Comparison of ENCODE assay signal across 15 cellular contexts in the genomic region with DNA sequence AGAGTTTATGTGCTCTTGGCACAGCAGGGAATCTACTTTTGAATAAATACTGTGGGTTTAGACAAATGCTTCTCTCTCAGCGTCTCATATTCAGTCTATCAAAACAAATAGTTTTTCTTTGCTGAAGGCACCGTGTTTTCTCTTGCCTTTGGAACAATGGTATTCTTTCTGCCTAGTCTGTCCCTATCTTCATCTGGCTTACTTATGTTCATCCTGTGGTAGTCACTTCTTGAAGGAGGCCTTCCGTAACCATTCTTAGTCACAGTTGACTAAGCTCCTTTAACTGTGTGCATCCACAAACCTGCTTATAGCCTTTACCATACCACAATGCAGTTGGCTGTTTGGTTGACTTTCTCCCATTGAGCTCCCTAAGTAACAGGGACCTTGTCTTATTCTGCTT. TPM values are rescaled to one million over a fixed set of nuclear protein-coding genes. Genes with fewer than 3 reads are reported as not detected.
DNase-seq lines count a peak whose midpoint lies in the region; ATAC-seq and TF ChIP-seq lines count a peak whose summit lies in the region.
"Had no signal": no experiment of that assay in that cellular context is flagged by ENCODE, and none has a peak within 500 bp of the region (broad histone marks: within the 10 kb centered on the region; RNA-seq: fewer than 3 reads in every experiment).

No MANE protein-coding gene starts in this region.

- in situ Hi-C loops in GM23248 (cut with MboI): loop anchor here (25.0 kb wide), 1 partner anchor 339 kb away; no protein-coding TSS in a partner anchor

- H3K4me3 ChIP-seq in AG04449 (ENCODE audit: low read depth, low read length): no peak overlapping the region
- H3K4me3 ChIP-seq in GM23248: no peak overlapping the region
- H3K4me3 ChIP-seq in adipocyte (ENCODE audit: low read length): no peak overlapping the region
- H3K4me3 ChIP-seq in foreskin fibroblast (ENCODE audit: low read depth in 1 of 2, low read length in 2 of 2): no peak overlapping the region
- H3K4me3 ChIP-seq in adrenal gland: no peak overlapping the region
- H3K4me3 ChIP-seq in gastroesophageal sphincter: no peak overlapping the region
- H3K4me3 ChIP-seq: stomach, uterus had no signal

- no peaks in the 10 kb centered on the region for H3K27me3 ChIP-seq in GM23248 (replicated peaks; ENCODE audit: insufficient read depth)
- no peaks in the 10 kb centered on the region for H3K27me3 ChIP-seq in adipocyte (replicated peaks; ENCODE audit: control insufficient read depth, insufficient read depth, low read length)
- H3K27me3 ChIP-seq in adrenal gland: no peaks in the 10 kb centered on the region
- H3K27me3 ChIP-seq in gastroesophageal sphincter: no peaks in the 10 kb centered on the region
- H3K27me3 ChIP-seq: stomach, uterus had no signal

- 0 out of 2 replicates have a peak overlapping the region, but pooled peaks have one; percentile 44 for H3K27ac ChIP-seq in GM23248
- H3K27ac ChIP-seq in adrenal gland: no peak overlapping the region
- H3K27ac ChIP-seq in gastroesophageal sphincter: no peak overlapping the region
- H3K27ac ChIP-seq: stomach, uterus had no signal

- ATAC-seq in GM18907 (IDR thresholded peaks at IDR 0.05; ENCODE audit: unreplicated experiment): no peak
- no peak for ATAC-seq in gastroesophageal sphincter
- ATAC-seq: Panc1 had no signal

- POLR2A ChIA-PET in AG04449 (lab: Yijun Ruan, JAX): no interaction called here

- H3K79me2 ChIP-seq in GM23248 (ENCODE audit: insufficient read depth): peaks cover 98% of the 10 kb centered on the region

- intact Hi-C loops in adrenal gland (cut with DNase I): loop anchor here in 1 of 2 donors (10.0 kb wide), 1 partner anchor 116 kb away; no protein-coding TSS in a partner anchor

- peaks cover 8% of the 10 kb centered on the region; the same call in 1 of the 2 replicates for H3K4me1 ChIP-seq in GM23248 (ENCODE audit: insufficient read depth)
- H3K4me1 ChIP-seq in adipocyte (ENCODE audit: control insufficient read depth, insufficient read depth, low read length): peaks cover 4% of the 10 kb centered on the region
- no peaks in the 10 kb centered on the region for H3K4me1 ChIP-seq in adrenal gland (replicated peaks in 1 of 2)
- H3K4me1 ChIP-seq in gastroesophageal sphincter: peaks cover 0 to 11% (median 0%) of the 10 kb centered on the region in 3 donors
- H3K4me1 ChIP-seq: stomach, uterus had no signal

- DNase-seq in AG04449 (ENCODE audit: low read depth, low spot score) (peak; percentile 23), GM23248 (peak; percentile 69), adipocyte (ENCODE audit: low read depth) (peak; percentile 15), foreskin fibroblast (peak; percentile 55 to 69), adrenal gland (no peak), AG08396 (ENCODE audit: low spot score) (no peak)
- DNase-seq: AML-193, cortex of kidney, KG1, NCI-H1092 treated with DMSO at 0.1 percent for 48 hours, stomach, uterus had no signal

- H3K9ac ChIP-seq in GM23248 (0 out of 2 replicates have a peak overlapping the region, but pooled peaks have one; percentile 7), adipocyte (ENCODE audit: low read length) (no peak overlapping the region)

- no peaks in the 10 kb centered on the region for H3K9me2 ChIP-seq in GM23248 (ENCODE audit: insufficient read depth)

- H3K36me3 ChIP-seq in GM23248 (ENCODE audit: low read depth): peaks cover 97% of the 10 kb centered on the region
- peaks cover 96% of the 10 kb centered on the region for H3K36me3 ChIP-seq in adipocyte (ENCODE audit: control insufficient read depth, insufficient read depth, low read length, severe bottlenecking)
- H3K36me3 ChIP-seq in adrenal gland (replicated peaks in 1 of 2): peaks cover 0 to 99% of the 10 kb centered on the region in 2 donors
- H3K36me3 ChIP-seq in gastroesophageal sphincter: peaks cover 21 to 95% of the 10 kb centered on the region in 2 donors
- H3K36me3 ChIP-seq: uterus had no signal

- TF ChIP-seq POLR2A in adrenal gland (IDR thresholded peaks at IDR 0.05) (no peak), gastroesophageal sphincter (IDR thresholded peaks at IDR 0.05) (no peak)

- CTCF ChIA-PET in AG04449 (lab: Yijun Ruan, JAX): interaction anchor here (0.6 to 3.0 kb wide), 6 partner anchors 10 to 153 kb away, joined by 3 to 16 read pairs (median 4); no protein-coding TSS in a partner anchor

- TF ChIP-seq EP300 in gastroesophageal sphincter (IDR thresholded peaks at IDR 0.05): no peak

- H4K20me1 ChIP-seq in GM23248 (ENCODE audit: insufficient read depth): peaks cover 7% of the 10 kb centered on the region; the same call in 1 of the 2 replicates

- H3K4me2 ChIP-seq in GM23248 (ENCODE audit: unreplicated experiment): no peak overlapping the region

- 61 to 74% methylated on average over 3 of the region's 3 CpGs for WGBS in GM23248 (ENCODE audit: low coverage in 1 of 2, low lambda C conversion rate in 2 of 2, missing lambda C conversion rate in 2 of 2), 2 experiments
- 80 to 89% (median 85%) methylated on average over 3 of the region's 3 CpGs for WGBS in adrenal gland, 4 donors
- WGBS in gastroesophageal sphincter (ENCODE audit: low coverage in 1 of 2), 2 donors: 68 to 71% methylated on average over 3 of the region's 3 CpGs

- TF ChIP-seq CTCF in AG04449 (IDR thresholded peaks at IDR 0.05; ENCODE audit: insufficient read depth, low read length, missing control alignments) (no peak), foreskin fibroblast (IDR thresholded peaks at IDR 0.05; ENCODE audit: low read depth, low read length) (no peak), adrenal gland (IDR thresholded peaks at IDR 0.05) (no peak), gastroesophageal sphincter (IDR thresholded peaks at IDR 0.05) (no peak)

- no peak overlapping the region for H2AFZ ChIP-seq in GM23248

- peaks cover 31% of the 10 kb centered on the region for H3F3A ChIP-seq in GM23248 (ENCODE audit: insufficient read depth)

- H3K9me3 ChIP-seq in GM23248 (ENCODE audit: low read depth) (no peaks in the 10 kb centered on the region), adipocyte (ENCODE audit: control insufficient read depth, low read length) (no peaks in the 10 kb centered on the region), adrenal gland (replicated peaks in 1 of 3) (no peaks in the 10 kb centered on the region), gastroesophageal sphincter (no peaks in the 10 kb centered on the region)
- H3K9me3 ChIP-seq: stomach, uterus had no signal

RNA-seq across cellular contexts. Expression of gene LARP1, which starts 45.9 kb away (rescaled TPM):
- total RNA-seq in GM23248 (2014; rRNA removed; shearing (Covaris generic)): 59.9 and 81.9 TPM in 2 replicates
- 30.2 and 33.8 TPM in 2 replicates for polyA plus RNA-seq in GM23248 (2016; fragmentation: Nextera tagmentation; extraction: Ambion mirVana)
- 100 to 1,000 TPM; 105 to 209 (median 157) TPM for total RNA-seq in adrenal gland
- polyA plus RNA-seq in adrenal gland: 100 to 1,000 TPM in 1 of 3 donors, 10 to 100 TPM in 2; 30.5 to 152 (median 55.7) TPM
- 100 to 1,000 TPM in 1 of 4 donors, 10 to 100 TPM in 3; 64.6 to 118 (median 80.1) TPM for total RNA-seq in gastroesophageal sphincter

RNA-seq across cellular contexts. Expression of gene FAXDC2, which starts 49.3 kb away (rescaled TPM):
- total RNA-seq in GM23248 (2014; rRNA removed; shearing (Covaris generic)): 10.3 and 12.8 TPM in 2 replicates
- polyA plus RNA-seq in GM23248 (2016; fragmentation: Nextera tagmentation; extraction: Ambion mirVana) (5.4 and 6.7 TPM in 2 replicates), adrenal gland (10 to 100 TPM; 12.2 to 38.5 (median 21.7) TPM)
- total RNA-seq in adrenal gland (10 to 100 TPM; 20.0 to 86.2 (median 52.2) TPM), gastroesophageal sphincter (10 to 100 TPM; 26.6 to 75.5 (median 46.4) TPM)

RNA-seq across cellular contexts. Expression of gene CNOT8, which starts 57.3 kb away (rescaled TPM):
- total RNA-seq in GM23248 (2014; rRNA removed; shearing (Covaris generic)): 73.6 and 91.8 TPM in 2 replicates
- polyA plus RNA-seq in GM23248 (2016; fragmentation: Nextera tagmentation; extraction: Ambion mirVana) (67.0 and 69.2 TPM in 2 replicates), adrenal gland (10 to 100 TPM; 25.6 to 64.0 (median 47.9) TPM)
- total RNA-seq in adrenal gland (100 to 1,000 TPM in 2 of 8 donors, 10 to 100 TPM in 6; 49.8 to 109 (median 71.4) TPM), gastroesophageal sphincter (10 to 100 TPM; 53.6 to 71.5 (median 61.5) TPM)

Comparison
In these comparisons a context has a peak if more than half of its experiments do, and no peak if none do; other contexts are left out.
1. DNase-seq: peak in AG04449 (single experiment), GM23248 (single experiment), adipocyte (single experiment) and foreskin fibroblast (2 of 2); none in adrenal gland (0 of 7) and AG08396 (single experiment).